Comparison of ENCODE assay signal across 9 cellular contexts in genomic region chr10:125056161-125057132, GRCh38.
A peak's percentile ranks its signal among the peaks of the same experiment; 100 is the strongest.
DNase-seq lines count a peak whose midpoint lies in the region; ATAC-seq, FAIRE-seq and TF ChIP-seq lines count a peak whose summit lies in the region.
"Had no signal": no experiment of that assay in that cellular context is flagged by ENCODE, and none has a peak within 500 bp of the region (broad histone marks: within the 10 kb centered on the region; RNA-seq: fewer than 3 reads in every experiment).

No MANE protein-coding gene starts in this region.

- CTCF ChIA-PET in SK-N-SH (lab: Yijun Ruan, JAX): interaction anchor here (0.8 to 12.9 kb wide), 11 partner anchors 9 to 137 kb away, joined by 3 to 211 read pairs (median 4); no protein-coding TSS in a partner anchor

- no peak overlapping the region for H3K4me3 Mint-ChIP-seq in endodermal cell
- H3K4me3 Mint-ChIP-seq: T-helper 1 cell treated with Interleukin-12 subunit alpha and Interleukin-12 subunit beta and Interleukin-4 antibody, amounts not matched to agents 30 μg/mL and 1 μg/mL, for 36 hours had no signal

- DNase-seq in SK-N-SH (no peak), endodermal cell (no peak), thyroid gland (no peak), H54 (ENCODE audit: insufficient read length, low spot score) (no peak)
- no peak for DNase-seq in stimulated activated CD4-positive, alpha-beta T cell treated with anti-CD3 and anti-CD28 coated beads, Interleukin-15, amount 100 ng/mL, for 24 hours
- DNase-seq in activated T-cell treated with anti-CD3 and anti-CD28 coated beads, Interleukin-2, amount 50 U/mL, for 1 hour: no peak

- no peaks in the 10 kb centered on the region for H3K27me3 Mint-ChIP-seq in endodermal cell (ENCODE audit: insufficient read depth)

- H3K4me3 ChIP-seq in SK-N-SH (ENCODE audit: low read depth in 2 of 2, low read length in 1 of 2): no peak overlapping the region; a peak in 1 of 4 replicates
- no peak overlapping the region for H3K4me3 ChIP-seq in endodermal cell (ENCODE audit: low read length)
- H3K4me3 ChIP-seq in muscle layer of duodenum (ENCODE audit: low read depth in 1 of 2, low read length in 2 of 2): peak overlapping the region; percentile 19 to 29
- H3K4me3 ChIP-seq in thyroid gland (replicated peaks in 1 of 3): no peak overlapping the region

- H3K36me3 ChIP-seq in SK-N-SH (replicated peaks in 1 of 2; ENCODE audit: control insufficient read depth in 1 of 2, insufficient read depth in 2 of 2, low read length in 1 of 2) (no peaks in the 10 kb centered on the region), endodermal cell (ENCODE audit: control insufficient read depth, insufficient read depth, low read length) (peaks cover 11% of the 10 kb centered on the region), muscle layer of duodenum (ENCODE audit: control insufficient read depth in 1 of 2, insufficient read depth in 2 of 2, low read length in 2 of 2) (no peaks in the 10 kb centered on the region), thyroid gland (no peaks in the 10 kb centered on the region)

- no peak overlapping the region for H2AFZ ChIP-seq in SK-N-SH (ENCODE audit: low read depth)

- POLR2A ChIA-PET in SK-N-SH (lab: Yijun Ruan, JAX): interaction anchor here (1.1 to 1.4 kb wide), 3 partner anchors 32 to 140 kb away, joined by 3 to 8 read pairs (median 4); no protein-coding TSS in a partner anchor

- H3K4me1 Mint-ChIP-seq in endodermal cell: peaks cover 50% of the 10 kb centered on the region

- H3K9ac ChIP-seq in SK-N-SH (peak overlapping the region; percentile 46; the same call in 1 of the 2 replicates), endodermal cell (ENCODE audit: extremely low read depth, low read length, poor library complexity, severe bottlenecking) (no peak overlapping the region)

- no peak for TF ChIP-seq EP300 in SK-N-SH (IDR thresholded peaks at IDR 0.05; ENCODE audit: borderline replicate concordance in 1 of 2, low read depth in 1 of 2, low read length in 1 of 2)

- peak overlapping the region; percentile 67 for H3K4me2 ChIP-seq in SK-N-SH

- H3K9me3 ChIP-seq in SK-N-SH (no peaks in the 10 kb centered on the region), endodermal cell (ENCODE audit: control insufficient read depth, low read length) (peaks cover 8% of the 10 kb centered on the region), muscle layer of duodenum (ENCODE audit: control insufficient read depth in 1 of 2, low read length in 2 of 2) (no peaks in the 10 kb centered on the region), thyroid gland (no peaks in the 10 kb centered on the region)

- TF ChIP-seq RAD21 in SK-N-SH (IDR thresholded peaks at IDR 0.05; ENCODE audit: low read length): no peak

- intact Hi-C loops in thyroid gland (cut with DNase I): loop anchor here (5.0 to 10.0 kb wide), 2 partner anchors 106 to 142 kb away; partner anchors contain the start of gene CTBP2

- H3F3A ChIP-seq in SK-N-SH (replicated peaks; ENCODE audit: insufficient read depth): peaks cover 6% of the 10 kb centered on the region

- peaks cover 4% of the 10 kb centered on the region for H3K9me3 Mint-ChIP-seq in endodermal cell
- H3K9me3 Mint-ChIP-seq: T-helper 1 cell treated with Interleukin-12 subunit alpha and Interleukin-12 subunit beta and Interleukin-4 antibody, amounts not matched to agents 30 μg/mL and 1 μg/mL, for 36 hours had no signal

- TF ChIP-seq POLR2A in thyroid gland (IDR thresholded peaks at IDR 0.05) (no peak), H54 (IDR thresholded peaks at IDR 0.05; ENCODE audit: low read depth, low read length) (no peak)

- H3K36me3 Mint-ChIP-seq in endodermal cell (ENCODE audit: low read depth): peaks cover 38% of the 10 kb centered on the region

- H3K27me3 ChIP-seq in SK-N-SH (ENCODE audit: insufficient read depth) (no peaks in the 10 kb centered on the region), endodermal cell (ENCODE audit: control insufficient read depth, insufficient read depth, low read length, poor library complexity, severe bottlenecking) (no peaks in the 10 kb centered on the region), muscle layer of duodenum (ENCODE audit: low read depth, low read length) (no peaks in the 10 kb centered on the region), thyroid gland (no peaks in the 10 kb centered on the region)

- TF ChIP-seq CTCF in SK-N-SH (IDR thresholded peaks at IDR 0.05) (no peak), endodermal cell (conservative IDR thresholded peaks at IDR 0.05) (no peak), thyroid gland (IDR thresholded peaks at IDR 0.05) (no peak)

- H3K27ac ChIP-seq in SK-N-SH (ENCODE audit: low read depth in 2 of 2, low read length in 1 of 2): peak overlapping the region; percentile 87 to 97; a peak in 3 of 4 replicates
- H3K27ac ChIP-seq in endodermal cell (ENCODE audit: low read depth, low read length): peak overlapping the region; percentile 99
- H3K27ac ChIP-seq in muscle layer of duodenum (ENCODE audit: low read length): peak overlapping the region; percentile 90
- H3K27ac ChIP-seq in thyroid gland: peak overlapping the region; percentile 88 to 96 (median 94)

- H3K79me2 ChIP-seq in SK-N-SH (ENCODE audit: insufficient read depth): peaks cover 96% of the 10 kb centered on the region

- ATAC-seq in GM21529 (IDR thresholded peaks at IDR 0.05; ENCODE audit: unreplicated experiment): no peak

- no peaks in the 10 kb centered on the region for H3K9me2 ChIP-seq in SK-N-SH

- H4K20me1 ChIP-seq in SK-N-SH (ENCODE audit: insufficient read depth): peaks cover 88% of the 10 kb centered on the region

- no peak overlapping the region for H3K27ac Mint-ChIP-seq in endodermal cell
- H3K27ac Mint-ChIP-seq: T-helper 1 cell treated with Interleukin-12 subunit alpha and Interleukin-12 subunit beta and Interleukin-4 antibody, amounts not matched to agents 30 μg/mL and 1 μg/mL, for 36 hours had no signal

- H3K4me1 ChIP-seq in SK-N-SH (ENCODE audit: control insufficient read depth in 1 of 2, insufficient read depth in 2 of 2, low read depth in 1 of 2, low read length in 1 of 2): peaks cover 38 to 57% of the 10 kb centered on the region in 2 experiments
- H3K4me1 ChIP-seq in endodermal cell (ENCODE audit: control insufficient read depth, insufficient read depth, low read length): peaks cover 14% of the 10 kb centered on the region
- H3K4me1 ChIP-seq in muscle layer of duodenum (ENCODE audit: control insufficient read depth in 1 of 2, insufficient read depth in 2 of 2, low read length in 2 of 2): peaks cover 37 to 71% of the 10 kb centered on the region in 2 donors
- peaks cover 91 to 99% of the 10 kb centered on the region in 2 donors for H3K4me1 ChIP-seq in thyroid gland

- FAIRE-seq in H54 (lab: Jason Lieb, UNC): no peak

- 84% methylated on average over 10 of the region's 21 CpGs for WGBS in SK-N-SH (ENCODE audit: low lambda C conversion rate)
- WGBS in endodermal cell (ENCODE audit: insufficient coverage in 1 of 2, insufficient read length in 1 of 2), 2 experiments: 90 to 93% methylated on average over 15 to 21 of the region's 21 CpGs
- 72 to 80% methylated on average over 19 to 21 of the region's 21 CpGs for WGBS in thyroid gland, 2 donors

TF ChIP-seq in SK-N-SH, 30 proteins besides CTCF, POLR2A, EP300 and RAD21:
- peak; percentile 67; the same call in 1 of the 2 replicates for TF ChIP-seq GATA2 (CRISPR knock-in tag; IDR thresholded peaks at IDR 0.05)
- no peak for TF ChIP-seq REST (IDR thresholded peaks at IDR 0.05; ENCODE audit: low read depth, low read length)

Comparison
In these comparisons a context has a peak if more than half of its experiments do, and no peak if none do; other contexts are left out.
1. H3K4me3 ChIP-seq: peak in muscle layer of duodenum (2 of 2); none in SK-N-SH (0 of 2), endodermal cell (single experiment) and thyroid gland (0 of 3).
2. Peak in every context shown above with its lines, with median percentiles within 50 percentile points of each other: H3K27ac ChIP-seq.